In genomic region chr6:123625697-123626096, GRCh38 we compare ENCODE assay signal across 9 cellular contexts. TPM values are rescaled to one million over a fixed set of nuclear protein-coding genes. Genes with fewer than 3 reads are reported as not detected.
"Had no signal": no experiment of that assay in that cellular context is flagged by ENCODE, and none has a peak within 500 bp of the region (broad histone marks: within the 10 kb centered on the region; RNA-seq: fewer than 3 reads in every experiment).

No MANE protein-coding gene starts in this region.

- H3K9ac ChIP-seq: GM23248 had no signal

- ATAC-seq: GM23338, HCT116 had no signal

- H3K9me3 ChIP-seq: HAP-1 had no signal

- DNase-seq: GM23248, GOT3, H7, H9, HCEC 1CT, HFFc6 had no signal

- H3K4me3 ChIP-seq: GM23248, GM23338, HAP-1 had no signal

- H3K36me3 ChIP-seq: HAP-1 had no signal

- H3K27ac ChIP-seq: GM23248 had no signal

RNA-seq across cellular contexts. Expression of gene TRDN, which starts 11.1 kb away (rescaled TPM):
- total RNA-seq: GM23248, HFFc6 had no signal
- polyA plus RNA-seq: GM23248 had no signal
